Comparison of ENCODE assay signal across 11 cellular contexts in genomic region chr21:38506606-38507331, GRCh38. TPM values are rescaled to one million over a fixed set of nuclear protein-coding genes. Genes with fewer than 3 reads are reported as not detected.
A peak's percentile ranks its signal among the peaks of the same experiment; 100 is the strongest.
DNase-seq lines count a peak whose midpoint lies in the region; ATAC-seq and TF ChIP-seq lines count a peak whose summit lies in the region.
"Had no signal": no experiment of that assay in that cellular context is flagged by ENCODE, and none has a peak within 500 bp of the region (broad histone marks: within the 10 kb centered on the region; RNA-seq: fewer than 3 reads in every experiment).

No MANE protein-coding gene starts in this region.

- intact Hi-C loops in left ventricle myocardium inferior (cut with micrococcal nuclease) = loop anchor here (10.0 kb wide), 2 partner anchors 208 to 638 kb away; no protein-coding TSS in a partner anchor
- intact Hi-C loops in uterus (cut with DNase I; ENCODE audit: low total_unique reads) = no loop called here

- H3K4me3 Mint-ChIP-seq in activated T-cell treated with anti-CD3 and anti-CD28 coated beads, Interleukin-2, amount 50 U/mL, for 72 hours = peak overlapping the region; percentile 15 to 40
- H3K4me3 Mint-ChIP-seq in activated T-cell treated with anti-CD3 and anti-CD28 coated beads, Interleukin-2, amount 50 U/mL, for 24 hours = no peak overlapping the region
- H3K4me3 Mint-ChIP-seq: stimulated activated naive CD8-positive, alpha-beta T cell treated with anti-CD3 and anti-CD28 coated beads, Interleukin-15, Interleukin-2, amounts not matched to agents 100 ng/mL and 50 ng/mL, for 24 hours had no signal

- TF ChIP-seq POLR2A in uterus (IDR thresholded peaks at IDR 0.05) = no peak

- no peaks in the 10 kb centered on the region for H3K36me3 Mint-ChIP-seq in activated T-cell treated with anti-CD3 and anti-CD28 coated beads, Interleukin-2, amount 50 U/mL, for 72 hours (ENCODE audit: insufficient read depth in 2 of 2)
- H3K36me3 Mint-ChIP-seq in activated T-cell treated with anti-CD3 and anti-CD28 coated beads, Interleukin-2, amount 50 U/mL, for 24 hours (ENCODE audit: low read depth) = no peaks in the 10 kb centered on the region

- no peak for ATAC-seq in activated T-cell treated with anti-CD3 and anti-CD28 coated beads, Interleukin-2, amount 50 U/mL, for 72 hours (replicated peaks in 1 of 2)
- no peak for ATAC-seq in GM21717 (IDR thresholded peaks at IDR 0.05; ENCODE audit: unreplicated experiment)

- no peak overlapping the region for H3K27ac Mint-ChIP-seq in activated T-cell treated with anti-CD3 and anti-CD28 coated beads, Interleukin-2, amount 50 U/mL, for 72 hours
- H3K27ac Mint-ChIP-seq in activated T-cell treated with anti-CD3 and anti-CD28 coated beads, Interleukin-2, amount 50 U/mL, for 24 hours = no peak overlapping the region
- H3K27ac Mint-ChIP-seq: stimulated activated naive CD8-positive, alpha-beta T cell treated with anti-CD3 and anti-CD28 coated beads, Interleukin-15, Interleukin-2, amounts not matched to agents 100 ng/mL and 50 ng/mL, for 24 hours had no signal

- no peaks in the 10 kb centered on the region for H3K9me3 Mint-ChIP-seq in activated T-cell treated with anti-CD3 and anti-CD28 coated beads, Interleukin-2, amount 50 U/mL, for 72 hours
- H3K9me3 Mint-ChIP-seq in activated T-cell treated with anti-CD3 and anti-CD28 coated beads, Interleukin-2, amount 50 U/mL, for 24 hours = no peaks in the 10 kb centered on the region
- H3K9me3 Mint-ChIP-seq: stimulated activated naive CD8-positive, alpha-beta T cell treated with anti-CD3 and anti-CD28 coated beads, Interleukin-15, Interleukin-2, amounts not matched to agents 100 ng/mL and 50 ng/mL, for 24 hours had no signal

- peaks cover 5% of the 10 kb centered on the region for H3K4me1 Mint-ChIP-seq in activated T-cell treated with anti-CD3 and anti-CD28 coated beads, Interleukin-2, amount 50 U/mL, for 72 hours (ENCODE audit: low read depth)
- peaks cover 6% of the 10 kb centered on the region for H3K4me1 Mint-ChIP-seq in activated T-cell treated with anti-CD3 and anti-CD28 coated beads, Interleukin-2, amount 50 U/mL, for 24 hours (ENCODE audit: low read depth)

- H3K27me3 Mint-ChIP-seq in activated T-cell treated with anti-CD3 and anti-CD28 coated beads, Interleukin-2, amount 50 U/mL, for 72 hours (ENCODE audit: low read depth) = peaks cover 27% of the 10 kb centered on the region
- peaks cover 43% of the 10 kb centered on the region for H3K27me3 Mint-ChIP-seq in activated T-cell treated with anti-CD3 and anti-CD28 coated beads, Interleukin-2, amount 50 U/mL, for 24 hours

- in situ Hi-C loops in GM13976 (cut with MboI; ENCODE audit: low sequenced_read_pairs, unreplicated experiment) = loop anchor here (25.0 kb wide), 1 partner anchor 631 kb away; no protein-coding TSS in a partner anchor

- H3K27ac ChIP-seq in left ventricle myocardium inferior (replicated peaks) = no peak overlapping the region
- H3K27ac ChIP-seq in thymus (ENCODE audit: low read depth) = peak overlapping the region; percentile 49
- no peak overlapping the region for H3K27ac ChIP-seq in uterus

- no peak for DNase-seq in activated T-cell treated with anti-CD3 and anti-CD28 coated beads, Interleukin-2, amount 50 U/mL, for 72 hours
- no peak for DNase-seq in activated T-cell treated with anti-CD3 and anti-CD28 coated beads, Interleukin-2, amount 50 U/mL, for 24 hours
- peak; percentile 25 for DNase-seq in OCI-M1 (lab: John Stamatoyannopoulos, UW)
- DNase-seq in left ventricle myocardium inferior = peak; percentile 31
- DNase-seq in GM13976 (ENCODE audit: low spot score) = no peak
- no peak for DNase-seq in uterus
- DNase-seq: GOT3 had no signal

- no peaks in the 10 kb centered on the region for H3K27me3 ChIP-seq in left ventricle myocardium inferior (ENCODE audit: low read depth)
- H3K27me3 ChIP-seq in thymus (ENCODE audit: control insufficient read depth, insufficient read depth) = no peaks in the 10 kb centered on the region
- H3K27me3 ChIP-seq in uterus = no peaks in the 10 kb centered on the region

- H3K4me1 ChIP-seq in left ventricle myocardium inferior (peaks cover 29% of the 10 kb centered on the region), thymus (ENCODE audit: control insufficient read depth, insufficient read depth, low read length) (peaks cover 9% of the 10 kb centered on the region), uterus (no peaks in the 10 kb centered on the region)

- H3K36me3 ChIP-seq in left ventricle myocardium inferior = no peaks in the 10 kb centered on the region
- no peaks in the 10 kb centered on the region for H3K36me3 ChIP-seq in thymus (ENCODE audit: control insufficient read depth, insufficient read depth)
- H3K36me3 ChIP-seq in uterus = no peaks in the 10 kb centered on the region

- WGBS in thymus = 37% methylated on average over 26 of the region's 26 CpGs

- H3K4me3 ChIP-seq in left ventricle myocardium inferior = peak overlapping the region; percentile 30
- peak overlapping the region; percentile 19 for H3K4me3 ChIP-seq in thymus (ENCODE audit: low read length)
- H3K4me3 ChIP-seq in uterus = no peak overlapping the region
- H3K4me3 ChIP-seq: lung had no signal

- TF ChIP-seq CTCF in left ventricle myocardium inferior (IDR thresholded peaks at IDR 0.05; ENCODE audit: borderline replicate concordance) = no peak
- TF ChIP-seq CTCF in GM13976 (IDR thresholded peaks at IDR 0.05; ENCODE audit: borderline replicate concordance, control extremely low read depth, extremely low read depth, insufficient read depth, missing control alignments) = no peak
- no peak for TF ChIP-seq CTCF in uterus (IDR thresholded peaks at IDR 0.05)

- H3K9me3 ChIP-seq in left ventricle myocardium inferior (replicated peaks) = no peaks in the 10 kb centered on the region
- no peaks in the 10 kb centered on the region for H3K9me3 ChIP-seq in thymus (ENCODE audit: control insufficient read depth)
- H3K9me3 ChIP-seq in uterus = no peaks in the 10 kb centered on the region

RNA-seq across cellular contexts. Expression of gene ERG, which starts 8.5 kb away (rescaled TPM):
- total RNA-seq in activated T-cell treated with anti-CD3 and anti-CD28 coated beads, Interleukin-2, amount 50 U/mL, for 72 hours = under 1 TPM in 1 of 2 donors, not detected in 1; 0.07 TPM
- total RNA-seq in left ventricle myocardium inferior (17.3 TPM), uterus (10 to 100 TPM; 10.4 to 78.6 (median 31.1) TPM)
- 5.8 TPM for polyA plus RNA-seq in thymus

Comparison
In these comparisons a context has a peak if more than half of its experiments do, and no peak if none do; other contexts are left out.
1. DNase-seq: peak in OCI-M1 (single experiment) and left ventricle myocardium inferior (single experiment); none in activated T-cell treated with anti-CD3 and anti-CD28 coated beads, Interleukin-2, amount 50 U/mL, for 72 hours (0 of 2), activated T-cell treated with anti-CD3 and anti-CD28 coated beads, Interleukin-2, amount 50 U/mL, for 24 hours (single experiment), GM13976 (single experiment) and uterus (0 of 2).
2. H3K4me3 ChIP-seq: peak in left ventricle myocardium inferior (single experiment) and thymus (single experiment); none in uterus (0 of 2).
3. RNA of gene ERG, which starts 8.5 kb away (total RNA-seq): 10.4 to 78.6 TPM in uterus and 17.3 TPM in left ventricle myocardium inferior (single experiment); 0.07 TPM in activated T-cell treated with anti-CD3 and anti-CD28 coated beads, Interleukin-2, amount 50 U/mL, for 72 hours; every median in the first group is over 10 times any median in the second.